ENCODE assay signal across 1 cellular context in genomic region chr11:128398517-128399152, GRCh38.
TF ChIP-seq lines count a peak whose summit lies in the region.

No MANE protein-coding gene starts in this region.

TF ChIP-seq in IMR-90, 13 proteins besides CTCF, POLR2A, EP300 and RAD21 (continued from another document):
- TF ChIP-seq, protein P1, sequence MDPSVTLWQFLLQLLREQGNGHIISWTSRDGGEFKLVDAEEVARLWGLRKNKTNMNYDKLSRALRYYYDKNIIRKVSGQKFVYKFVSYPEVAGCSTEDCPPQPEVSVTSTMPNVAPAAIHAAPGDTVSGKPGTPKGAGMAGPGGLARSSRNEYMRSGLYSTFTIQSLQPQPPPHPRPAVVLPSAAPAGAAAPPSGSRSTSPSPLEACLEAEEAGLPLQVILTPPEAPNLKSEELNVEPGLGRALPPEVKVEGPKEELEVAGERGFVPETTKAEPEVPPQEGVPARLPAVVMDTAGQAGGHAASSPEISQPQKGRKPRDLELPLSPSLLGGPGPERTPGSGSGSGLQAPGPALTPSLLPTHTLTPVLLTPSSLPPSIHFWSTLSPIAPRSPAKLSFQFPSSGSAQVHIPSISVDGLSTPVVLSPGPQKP (IDR thresholded peaks at IDR 0.05; ENCODE audit: borderline replicate concordance, low read depth, low read length) = no peak
- no peak for TF ChIP-seq RFX5 (IDR thresholded peaks at IDR 0.05; ENCODE audit: low read depth, low read length)
